ENCODE assay signal across 10 cellular contexts in the genomic region with DNA sequence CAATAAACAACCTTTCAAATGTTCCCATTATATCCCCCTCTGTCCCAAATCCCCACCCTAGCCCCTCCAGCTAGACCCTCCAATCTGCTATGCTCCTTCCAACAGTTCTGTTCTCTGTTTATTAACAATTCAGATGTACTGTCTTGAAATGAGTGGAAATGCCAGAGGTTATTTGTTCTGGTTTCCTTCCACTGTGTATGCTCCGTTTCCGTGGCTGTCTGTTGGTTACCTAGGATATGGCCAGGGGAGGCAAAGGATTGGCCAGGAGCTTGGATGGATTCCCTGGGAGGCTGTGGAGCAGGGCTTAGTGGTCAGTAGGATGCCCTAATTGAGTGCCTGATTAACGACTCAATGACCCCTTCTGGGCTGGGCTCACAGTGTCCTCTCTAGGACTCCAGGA.
DNase-seq lines count a peak whose midpoint lies in the region; ATAC-seq, FAIRE-seq and TF ChIP-seq lines count a peak whose summit lies in the region.
"Had no signal": no experiment of that assay in that cellular context is flagged by ENCODE, and none has a peak within 500 bp of the region (broad histone marks: within the 10 kb centered on the region; RNA-seq: fewer than 3 reads in every experiment).

No MANE protein-coding gene starts in this region.

- H3K4me1 ChIP-seq in endothelial cell of umbilical vein (ENCODE audit: control insufficient read depth, extremely low read depth, insufficient read depth, low read length): peaks cover 44% of the 10 kb centered on the region

- no TSS peak for BruUV-seq in endothelial cell of umbilical vein (replicated peaks; lab: Mats Ljungman, UMichigan)

- intact Hi-C loops in endothelial cell of umbilical vein (cut with micrococcal nuclease) (loop anchor here (1.0 to 5.0 kb wide), 5 partner anchors 20 to 607 kb away; no protein-coding TSS in a partner anchor), lower leg skin (cut with DNase I; ENCODE audit: low total_unique reads) (no loop called here)

- DNase-seq in AG20443 (ENCODE audit: low spot score) (peak; percentile 67), NCI-H146 treated with DMSO at 0.1 percent for 48 hours (lab: John Stamatoyannopoulos, UW; ENCODE audit: unreplicated experiment) (peak; percentile 21), endothelial cell of umbilical vein (ENCODE audit: low read depth, low spot score) (peak; percentile 80), nephron progenitor cell (peak; percentile 7), lower leg skin (ENCODE audit: low spot score in 2 of 2) (no peak), RKO (ENCODE audit: low spot score) (no peak), MV-4-11 (lab: John Stamatoyannopoulos, UW) (no peak)
- DNase-seq: central memory CD4-positive, alpha-beta T cell had no signal

- peak; percentile 76 for FAIRE-seq in endothelial cell of umbilical vein (lab: Jason Lieb, UNC)
- FAIRE-seq: G401.6 had no signal

- no peak overlapping the region for H3K4me3 Mint-ChIP-seq in nephron progenitor cell

- H3K9me3 ChIP-seq in endothelial cell of umbilical vein (replicated peaks; ENCODE audit: control insufficient read depth, insufficient read depth, low read length): no peaks in the 10 kb centered on the region

- no peaks in the 10 kb centered on the region for H3K36me3 ChIP-seq in endothelial cell of umbilical vein (ENCODE audit: control insufficient read depth in 2 of 2, extremely low read depth in 1 of 2, insufficient read depth in 2 of 2, low read length in 2 of 2)

- peak overlapping the region; percentile 75 for H3K4me2 ChIP-seq in endothelial cell of umbilical vein (ENCODE audit: insufficient read depth, low read length)

- no peaks in the 10 kb centered on the region for H3K9me1 ChIP-seq in endothelial cell of umbilical vein (replicated peaks; ENCODE audit: control insufficient read depth, extremely low read depth, insufficient read depth, low read length)

- no peaks in the 10 kb centered on the region for H4K20me1 ChIP-seq in endothelial cell of umbilical vein (replicated peaks; ENCODE audit: control insufficient read depth, extremely low read depth, insufficient read depth, low read length)

- peak overlapping the region; percentile 90 for H3K27ac Mint-ChIP-seq in nephron progenitor cell

- peak overlapping the region; percentile 54 for H2AFZ ChIP-seq in endothelial cell of umbilical vein (ENCODE audit: low read depth, low read length)

- H3K79me2 ChIP-seq in endothelial cell of umbilical vein (ENCODE audit: control insufficient read depth, insufficient read depth, low read length): no peaks in the 10 kb centered on the region

- no peaks in the 10 kb centered on the region for H3K9me3 Mint-ChIP-seq in nephron progenitor cell

- TF ChIP-seq POLR2A in endothelial cell of umbilical vein (IDR thresholded peaks at IDR 0.05; ENCODE audit: low read depth, low read length) (no peak), lower leg skin (IDR thresholded peaks at IDR 0.05) (no peak)

- H3K4me3 ChIP-seq in endothelial cell of umbilical vein (replicated peaks in 1 of 3; ENCODE audit: insufficient read depth in 1 of 3, low read depth in 1 of 3, low read length in 3 of 3) (peak overlapping the region in 1 of 3 experiments; percentile 44), lower leg skin (ENCODE audit: low read depth, poor library complexity, severe bottlenecking) (no peak overlapping the region)

- peaks cover 39% of the 10 kb centered on the region for H3K4me1 Mint-ChIP-seq in nephron progenitor cell

- H3K27me3 ChIP-seq in endothelial cell of umbilical vein (ENCODE audit: control insufficient read depth in 2 of 2, insufficient read depth in 2 of 2, low read length in 2 of 2): no peaks in the 10 kb centered on the region

- TF ChIP-seq CTCF in endothelial cell of umbilical vein (IDR thresholded peaks at IDR 0.05; ENCODE audit: extremely low read depth in 1 of 2, insufficient read depth in 1 of 2, low read depth in 1 of 2, low read length in 2 of 2): no peak
- TF ChIP-seq CTCF in nephron progenitor cell (IDR thresholded peaks at IDR 0.05): no peak
- no peak for TF ChIP-seq CTCF in lower leg skin (IDR thresholded peaks at IDR 0.05)

- H3K36me3 Mint-ChIP-seq in nephron progenitor cell (ENCODE audit: low read depth): no peaks in the 10 kb centered on the region

- H3K9ac ChIP-seq in endothelial cell of umbilical vein (replicated peaks; ENCODE audit: extremely low read depth, insufficient read depth, low read length): peak overlapping the region; percentile 70

- ATAC-seq in HG02763 (IDR thresholded peaks at IDR 0.05; ENCODE audit: unreplicated experiment): no peak

- 17 to 25% methylated on average over 3 of the region's 3 CpGs for WGBS in lower leg skin, 2 donors

- peak overlapping the region; percentile 98 for H3K27ac ChIP-seq in endothelial cell of umbilical vein (ENCODE audit: insufficient read depth, low read depth, low read length)

- dilution Hi-C loops in endothelial cell of umbilical vein (cut with MboI; ENCODE audit: extremely low pct_ligation_motif_present, low sequenced_read_pairs): no loop called here

- CTCF ChIA-PET in endothelial cell of umbilical vein (lab: Charles Lee): interaction anchor here (1.4 to 1.9 kb wide), 4 partner anchors 20 to 607 kb away, joined by 3 to 9 read pairs (median 4); no protein-coding TSS in a partner anchor

- POLR2A ChIA-PET in endothelial cell of umbilical vein (lab: Charles Lee): interaction anchor here (1.3 kb wide), 1 partner anchor 20 kb away, joined by 4 read pairs; no protein-coding TSS in a partner anchor

- H3K27me3 Mint-ChIP-seq in nephron progenitor cell (ENCODE audit: low read depth, poor library complexity): peaks cover 3% of the 10 kb centered on the region

TF ChIP-seq in endothelial cell of umbilical vein, 7 proteins besides CTCF, POLR2A, EP300 and RAD21:
- TF ChIP-seq JUN (IDR thresholded peaks at IDR 0.05; ENCODE audit: borderline replicate concordance, insufficient read depth, insufficient read length, low read depth) (no peak), GATA2 (IDR thresholded peaks at IDR 0.05; ENCODE audit: insufficient read depth, insufficient read length, low read depth, low read length) (no peak), POLR2AphosphoS5 (IDR thresholded peaks at IDR 0.05; ENCODE audit: insufficient read depth, low read depth, low read length) (no peak), FOS (IDR thresholded peaks at IDR 0.05; ENCODE audit: borderline replicate concordance, insufficient read depth, low read length) (no peak), MYC (IDR thresholded peaks at IDR 0.05; ENCODE audit: low read depth, low read length) (no peak), EZH2 (IDR thresholded peaks at IDR 0.05; ENCODE audit: borderline replicate concordance, low read depth, low read length, severe bottlenecking) (no peak)
- TF ChIP-seq, protein P1, sequence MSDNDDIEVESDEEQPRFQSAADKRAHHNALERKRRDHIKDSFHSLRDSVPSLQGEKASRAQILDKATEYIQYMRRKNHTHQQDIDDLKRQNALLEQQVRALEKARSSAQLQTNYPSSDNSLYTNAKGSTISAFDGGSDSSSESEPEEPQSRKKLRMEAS (IDR thresholded peaks at IDR 0.05; ENCODE audit: insufficient read depth, insufficient read length): no peak

Comparison
In these comparisons a context has a peak if more than half of its experiments do, and no peak if none do; other contexts are left out.
1. DNase-seq: peak in AG20443 (single experiment), NCI-H146 treated with DMSO at 0.1 percent for 48 hours (single experiment), endothelial cell of umbilical vein (single experiment) and nephron progenitor cell (single experiment); none in lower leg skin (0 of 2), RKO (single experiment) and MV-4-11 (single experiment).